Comparison of ENCODE assay signal across 8 cellular contexts in the genomic region with DNA sequence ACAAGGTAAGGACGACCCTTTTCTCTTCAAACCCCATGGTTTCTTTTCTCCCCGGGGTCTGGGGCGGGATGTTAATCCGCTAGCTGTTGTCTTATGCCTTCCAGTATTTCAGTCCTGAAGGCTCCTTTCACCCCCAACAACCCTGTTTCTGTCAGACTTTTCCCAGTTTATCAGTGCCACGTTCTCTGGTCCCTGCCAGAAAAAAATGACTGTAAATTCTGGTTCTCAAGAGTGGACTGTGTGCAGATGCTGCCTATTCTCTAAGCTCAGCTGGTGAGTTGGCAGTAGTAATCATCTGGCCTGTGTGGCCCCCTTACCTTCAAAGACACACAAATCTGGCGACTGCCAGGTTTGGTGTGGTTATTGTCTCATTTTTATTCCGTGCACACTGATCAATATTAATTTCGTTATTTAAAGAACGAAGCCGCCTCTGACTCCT. TPM values are rescaled to one million over a fixed set of nuclear protein-coding genes. Genes with fewer than 3 reads are reported as not detected.
DNase-seq lines count a peak whose midpoint lies in the region; ATAC-seq, FAIRE-seq and TF ChIP-seq lines count a peak whose summit lies in the region.

No MANE protein-coding gene starts in this region.

- ATAC-seq in K562 (no peak; the same call in 2 of the 3 replicates), HG02642 (IDR thresholded peaks at IDR 0.05; ENCODE audit: poor library complexity, unreplicated experiment) (no peak), HG03460 (IDR thresholded peaks at IDR 0.05; ENCODE audit: unreplicated experiment) (no peak), GM18858 (IDR thresholded peaks at IDR 0.05; ENCODE audit: unreplicated experiment) (no peak)

- intact Hi-C loops in K562 (cut with micrococcal nuclease) = no loop called here

- POLR2A ChIA-PET in BJ (lab: Charles Lee) (no interaction called here), HEK293 (lab: Yijun Ruan, JAX) (interaction anchor here (0.6 to 3.6 kb wide), 4 partner anchors 138 to 422 kb away, joined by 3 to 34 read pairs (median 5); partner anchors contain the start of genes CTDSPL2, EIF3J and PATL2), K562 (lab: Yijun Ruan, JAX) (interaction anchor here (0.5 to 2.1 kb wide), 7 partner anchors 8 to 247 kb away, joined by 3 to 9 read pairs (median 4); partner anchors contain the start of gene EIF3J)

- TF ChIP-seq RAD21 in K562 (CRISPR knock-in tag; conservative IDR thresholded peaks at IDR 0.05 in 1 of 2, IDR thresholded peaks at IDR 0.05 in 1 of 2) = no peak

- H2AFZ ChIP-seq in K562 (ENCODE audit: low read depth, low read length) = peak overlapping the region; percentile 89

- WGBS in K562 (ENCODE audit: insufficient coverage, low coverage, missing lambda C conversion rate) = under 1% methylated on average over 9 of the region's 10 CpGs

- H3K9me3 ChIP-seq in HEK293 (ENCODE audit: control insufficient read depth, insufficient read depth, low read depth, low read length) (no peaks in the 10 kb centered on the region), K562 (replicated peaks; ENCODE audit: control insufficient read depth, insufficient read depth, low read depth, low read length) (no peaks in the 10 kb centered on the region), mononuclear cell (ENCODE audit: low read depth, low read length) (no peaks in the 10 kb centered on the region)

- H3K9ac ChIP-seq in K562 (ENCODE audit: insufficient read depth in 1 of 2, low read depth in 2 of 2, low read length in 2 of 2) = peak overlapping the region; percentile 84 to 95

- no peaks in the 10 kb centered on the region for H3K9me1 ChIP-seq in K562 (ENCODE audit: control insufficient read depth, insufficient read depth, low read length)

- TF ChIP-seq CTCF in BJ (IDR thresholded peaks at IDR 0.05; ENCODE audit: insufficient read depth, low read depth, low read length) (no peak), HEK293 (tag by site-specific recombination; IDR thresholded peaks at IDR 0.05) (no peak), K562 (IDR thresholded peaks at IDR 0.05 in 2 of 3, conservative IDR thresholded peaks at IDR 0.05 in 1 of 3; ENCODE audit: insufficient read depth in 2 of 3, low read depth in 1 of 3, low read length in 3 of 3) (no peak)

- H3K27me3 ChIP-seq in BJ (ENCODE audit: control insufficient read depth, insufficient read depth, low read length) (no peaks in the 10 kb centered on the region), K562 (ENCODE audit: control insufficient read depth in 2 of 2, insufficient read depth in 2 of 2, low read length in 2 of 2) (no peaks in the 10 kb centered on the region), mononuclear cell (ENCODE audit: insufficient read depth, low read length) (no peaks in the 10 kb centered on the region)

- H3K4me1 ChIP-seq in HEK293 (ENCODE audit: control insufficient read depth, insufficient read depth, low read length) = no peaks in the 10 kb centered on the region
- H3K4me1 ChIP-seq in K562 (replicated peaks in 1 of 2; ENCODE audit: control insufficient read depth in 2 of 2, insufficient read depth in 2 of 2, low read length in 2 of 2) = peaks cover 6% of the 10 kb centered on the region in 2 experiments
- peaks cover 32% of the 10 kb centered on the region for H3K4me1 ChIP-seq in mononuclear cell (ENCODE audit: insufficient read depth, low read length)

- BruUV-seq in K562 (replicated peaks; lab: Mats Ljungman, UMichigan) = no TSS peak

- H3K36me3 ChIP-seq in BJ (ENCODE audit: control insufficient read depth, insufficient read depth, low read length) (0 out of 2 replicates have a peak, but pooled peaks cover 1% of the 10 kb centered on the region), HEK293 (ENCODE audit: control insufficient read depth in 2 of 2, insufficient read depth in 1 of 2, low read length in 2 of 2) (peaks cover 0 to 8% of the 10 kb centered on the region in 2 experiments; a peak in 1 of 3 replicates), K562 (ENCODE audit: control insufficient read depth, insufficient read depth, low read length) (peaks cover 13% of the 10 kb centered on the region; the same call in 2 of the 3 replicates)

- in situ Hi-C loops in K562 (cut with MboI) = no loop called here

- peak; percentile 46 for FAIRE-seq in K562 (lab: Jason Lieb, UNC)

- peak overlapping the region; percentile 82 for H3K4me2 ChIP-seq in K562 (ENCODE audit: insufficient read depth, low read length)

- H3K79me2 ChIP-seq in K562 (ENCODE audit: control insufficient read depth, insufficient read depth, low read length) = peaks cover 68% of the 10 kb centered on the region

- H3K4me3 ChIP-seq in BJ (ENCODE audit: low read depth, low read length) (peak overlapping the region; percentile 75), HEK293 (ENCODE audit: low read depth, low read length) (peak overlapping the region; percentile 65), K562 (peak overlapping the region; percentile 87), mononuclear cell (ENCODE audit: low read length) (peak overlapping the region; percentile 98)

- CTCF ChIA-PET in BJ (lab: Yijun Ruan, JAX) = no interaction called here
- CTCF ChIA-PET in HEK293 (lab: Yijun Ruan, JAX) = interaction anchor here (1.3 kb wide), 1 partner anchor 256 kb away, joined by 4 read pairs; no protein-coding TSS in a partner anchor
- CTCF ChIA-PET in K562 (lab: Yijun Ruan, JAX; ENCODE audit: low intra/inter-chr PET ratio) = no interaction called here

- no peaks in the 10 kb centered on the region for H4K20me1 ChIP-seq in K562 (replicated peaks; ENCODE audit: control insufficient read depth, insufficient read depth, low read length)

- peak overlapping the region; percentile 80 for H3K27ac ChIP-seq in HEK293 (ENCODE audit: extremely low read depth, low read depth, low read length)
- peak overlapping the region; percentile 84 for H3K27ac ChIP-seq in K562 (ENCODE audit: extremely low read depth, low read depth, low read length)

- TF ChIP-seq EP300 in K562 (IDR thresholded peaks at IDR 0.05; ENCODE audit: low read length) = no peak

- no peak for TF ChIP-seq POLR2A in K562 (conservative IDR thresholded peaks at IDR 0.05)

- no peak for DNase-seq in BJ (ENCODE audit: low read depth)
- no peak for DNase-seq in K562 (ENCODE audit: extremely low read depth in 1 of 4, low spot score in 3 of 4)
- DNase-seq in HCEC 1CT = no peak

TF ChIP-seq in HEK293, 187 proteins besides CTCF, POLR2A, EP300 and RAD21 (continues in another document):
- TF ChIP-seq, protein P1, sequence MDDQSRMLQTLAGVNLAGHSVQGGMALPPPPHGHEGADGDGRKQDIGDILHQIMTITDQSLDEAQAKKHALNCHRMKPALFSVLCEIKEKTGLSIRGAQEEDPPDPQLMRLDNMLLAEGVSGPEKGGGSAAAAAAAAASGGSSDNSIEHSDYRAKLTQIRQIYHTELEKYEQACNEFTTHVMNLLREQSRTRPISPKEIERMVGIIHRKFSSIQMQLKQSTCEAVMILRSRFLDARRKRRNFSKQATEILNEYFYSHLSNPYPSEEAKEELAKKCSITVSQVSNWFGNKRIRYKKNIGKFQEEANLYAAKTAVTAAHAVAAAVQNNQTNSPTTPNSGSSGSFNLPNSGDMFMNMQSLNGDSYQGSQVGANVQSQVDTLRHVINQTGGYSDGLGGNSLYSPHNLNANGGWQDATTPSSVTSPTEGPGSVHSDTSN (CRISPR knock-in tag; IDR thresholded peaks at IDR 0.05) = no peak
- TF ChIP-seq ZNF596 (tag by site-specific recombination; IDR thresholded peaks at IDR 0.05) (no peak), ZNF768 (tag by site-specific recombination; IDR thresholded peaks at IDR 0.05) (no peak), ZNF658 (tag by site-specific recombination; IDR thresholded peaks at IDR 0.05) (no peak), ZNF510 (tag by site-specific recombination; IDR thresholded peaks at IDR 0.05; ENCODE audit: insufficient replicate concordance) (no peak), ZNF585B (tag by site-specific recombination; IDR thresholded peaks at IDR 0.05) (no peak)

TF ChIP-seq in K562, 482 proteins besides CTCF, POLR2A, EP300 and RAD21:
- TF ChIP-seq CHD1 (IDR thresholded peaks at IDR 0.05; ENCODE audit: low read length) (peak; percentile 36), SNAPC5 (CRISPR knock-in tag; IDR thresholded peaks at IDR 0.05) (no peak), BRCA1 (IDR thresholded peaks at IDR 0.05) (no peak), BRCA1 (CRISPR knock-in tag; IDR thresholded peaks at IDR 0.05) (0 out of 2 replicates have a peak, but pooled peaks have one; percentile 46), SAP30 (IDR thresholded peaks at IDR 0.05; ENCODE audit: borderline replicate concordance, insufficient read depth, low read depth, low read length, poor library complexity, severe bottlenecking) (peak; percentile 35)

RNA-seq across cellular contexts. Expression of gene GOLM2, which starts 0.9 kb away (rescaled TPM):
- polyA plus RNA-seq in BJ (2011; rRNA removed) (27.9 and 46.5 TPM in 2 replicates), K562 (2011; rRNA removed) (22.4 and 25.6 TPM in 2 replicates), K562 (2014; fragmentation: Illumina TruSeq; extraction: Trizol) (28.5 and 33.8 TPM in 2 replicates), K562 (2014; fragmentation: Nextera tagmentation; extraction: Ambion mirVana) (10 to 100 TPM in 1 of 2 experiments, 1 to 10 TPM in 1; 7.8 to 11.4 TPM), K562 (2014; rRNA removed) (26.3 and 33.4 TPM in 2 replicates)
- 14.0 and 18.9 TPM in 2 replicates for polyA minus RNA-seq in BJ (2011; rRNA and poly(A)+ RNA removed)
- total RNA-seq in K562 (2011; cell fraction: chromatin; rRNA removed; ENCODE audit: low replicate concordance) = 32.9 and 95.0 TPM in 2 replicates
- 23.7 and 31.2 TPM in 2 replicates for total RNA-seq in K562 (2011; cell fraction: nucleolus; rRNA removed)
- 41.3 and 69.3 TPM in 2 replicates for total RNA-seq in K562 (2011; cell fraction: nucleoplasm; rRNA removed)
- total RNA-seq in K562 (2014; rRNA removed) (30.8 and 33.2 TPM in 2 replicates), K562 (2014; rRNA removed; fragmentation: Illumina TruSeq; extraction: Trizol) (44.6 and 48.0 TPM in 2 replicates), K562 (2015; rRNA removed; fragmentation: Illumina TruSeq; extraction: Trizol) (45.0 and 48.5 TPM in 2 replicates), K562 (2021) (33.4 and 37.6 TPM in 2 replicates), mononuclear cell (87.3 TPM)
- 13.3 and 15.4 TPM in 2 replicates for polyA plus RNA-seq in K562 (2011; cell fraction: cytosol; rRNA removed)
- 10.0 and 10.6 TPM in 2 replicates for polyA plus RNA-seq in K562 (2011; cell fraction: nucleus; rRNA removed)
- polyA plus RNA-seq in K562 (2012) = 21.6 and 29.2 TPM in 2 replicates
- polyA minus RNA-seq in K562 (2011; rRNA and poly(A)+ RNA removed) = 35.0 and 41.1 TPM in 2 replicates
- polyA minus RNA-seq in K562 (2011; cell fraction: cytosol; rRNA and poly(A)+ RNA removed) = 19.0 and 23.4 TPM in 2 replicates
- polyA minus RNA-seq in K562 (2011; cell fraction: nucleus; rRNA and poly(A)+ RNA removed) = 14.0 and 20.2 TPM in 2 replicates
